In the genomic region with DNA sequence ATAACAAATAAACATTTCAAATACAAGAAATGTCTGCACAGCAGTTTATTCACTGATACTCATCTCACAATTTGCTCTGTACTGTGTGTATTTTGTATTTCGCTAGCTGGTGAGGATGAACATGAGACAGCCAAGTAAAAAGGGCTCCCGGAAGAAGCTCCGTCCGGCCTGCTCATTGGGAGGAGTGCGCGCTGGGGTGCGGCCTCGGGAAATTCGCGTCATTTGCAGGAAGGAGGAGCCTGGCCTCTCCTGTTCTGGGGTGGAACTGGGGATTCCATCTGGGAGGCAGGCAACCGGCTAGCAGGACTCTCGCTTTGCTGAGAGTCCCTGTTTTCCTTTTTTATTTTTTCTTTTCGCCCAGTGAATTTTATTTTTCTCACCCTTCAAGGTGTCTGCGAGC, we compare ENCODE assay signal across 8 cellular contexts.
"Had no signal": no experiment of that assay in that cellular context is flagged by ENCODE, and none has a peak within 500 bp of the region (broad histone marks: within the 10 kb centered on the region; RNA-seq: fewer than 3 reads in every experiment).

No MANE protein-coding gene starts in this region.

- DNase-seq: H9, HCEC 1CT, KBM-7 had no signal

- H3K27ac ChIP-seq: HL-60, KMS-11 had no signal

- H3K4me1 Mint-ChIP-seq: GM23338 had no signal

- H3K9me3 Mint-ChIP-seq: H9 had no signal

- H3K4me3 ChIP-seq: GM23338 had no signal

- ATAC-seq: GM23338, HepG2 had no signal

- H3K4me3 Mint-ChIP-seq: GM23338, H9, IgD-negative memory B cell had no signal

- H3K27me3 Mint-ChIP-seq: IgD-negative memory B cell had no signal

- H3K9ac ChIP-seq: KMS-11 had no signal

- H3K27ac Mint-ChIP-seq: GM23338, H9, IgD-negative memory B cell had no signal

- H3K4me2 ChIP-seq: GM23338, KMS-11 had no signal

- H3K36me3 Mint-ChIP-seq: IgD-negative memory B cell had no signal

- H2AFZ ChIP-seq: GM23338 had no signal
